Comparison of ENCODE assay signal across 1 cellular context in genomic region chr2:222594679-222595078, GRCh38.
TF ChIP-seq lines count a peak whose summit lies in the region.

No MANE protein-coding gene starts in this region.

TF ChIP-seq in HepG2, 621 proteins besides CTCF, POLR2A, EP300 and RAD21 (continued from another document):
- TF ChIP-seq ARID5B (CRISPR knock-in tag; IDR thresholded peaks at IDR 0.05) (peak; percentile 50), FOXC1 (CRISPR knock-in tag; IDR thresholded peaks at IDR 0.05; ENCODE audit: borderline replicate concordance) (no peak), ZNF549 (CRISPR knock-in tag; IDR thresholded peaks at IDR 0.05) (no peak), ISX (CRISPR knock-in tag; conservative IDR thresholded peaks at IDR 0.05) (no peak), PRMT3 (CRISPR knock-in tag; IDR thresholded peaks at IDR 0.05; ENCODE audit: borderline replicate concordance, low read depth) (no peak), ZFP82 (CRISPR knock-in tag; IDR thresholded peaks at IDR 0.05; ENCODE audit: borderline replicate concordance) (no peak), ZNF644 (CRISPR knock-in tag; IDR thresholded peaks at IDR 0.05; ENCODE audit: low read depth) (no peak), KDM6A (CRISPR knock-in tag; IDR thresholded peaks at IDR 0.05; ENCODE audit: low read depth) (no peak), ZNF512 (CRISPR knock-in tag; IDR thresholded peaks at IDR 0.05) (no peak), PHB2 (IDR thresholded peaks at IDR 0.05; ENCODE audit: partially characterized antibody) (no peak), ZNF563 (CRISPR knock-in tag; IDR thresholded peaks at IDR 0.05) (no peak), PAF1 (CRISPR knock-in tag; IDR thresholded peaks at IDR 0.05) (no peak), GABPA (IDR thresholded peaks at IDR 0.05; ENCODE audit: low read depth, low read length) (no peak), GABPA (CRISPR knock-in tag; IDR thresholded peaks at IDR 0.05; ENCODE audit: low read depth) (no peak), FOXA1 (IDR thresholded peaks at IDR 0.05) (no peak), FOXA1 (CRISPR knock-in tag; IDR thresholded peaks at IDR 0.05) (peak; percentile 32; the same call in 1 of the 2 replicates), MLXIP (CRISPR knock-in tag; IDR thresholded peaks at IDR 0.05; ENCODE audit: borderline replicate concordance) (no peak), CSRNP2 (CRISPR knock-in tag; conservative IDR thresholded peaks at IDR 0.05; ENCODE audit: low read depth) (no peak), ZNF564 (CRISPR knock-in tag; IDR thresholded peaks at IDR 0.05) (no peak), SKIL (CRISPR knock-in tag; IDR thresholded peaks at IDR 0.05; ENCODE audit: borderline replicate concordance) (no peak), ZNF775 (CRISPR knock-in tag; IDR thresholded peaks at IDR 0.05; ENCODE audit: borderline replicate concordance) (no peak), ZNF501 (CRISPR knock-in tag; IDR thresholded peaks at IDR 0.05) (no peak), FOXA3 (CRISPR knock-in tag; IDR thresholded peaks at IDR 0.05) (peak; percentile 49), FOXP1 (IDR thresholded peaks at IDR 0.05) (no peak), FOXP1 (CRISPR knock-in tag; IDR thresholded peaks at IDR 0.05) (0 out of 2 replicates have a peak, but pooled peaks have one; percentile 7), HOXA3 (CRISPR knock-in tag; IDR thresholded peaks at IDR 0.05) (no peak), GPN1 (CRISPR knock-in tag; IDR thresholded peaks at IDR 0.05; ENCODE audit: borderline replicate concordance) (no peak), ZNF547 (CRISPR knock-in tag; IDR thresholded peaks at IDR 0.05) (no peak), ZNF766 (CRISPR knock-in tag; IDR thresholded peaks at IDR 0.05; ENCODE audit: borderline replicate concordance) (no peak), ZNF569 (CRISPR knock-in tag; IDR thresholded peaks at IDR 0.05; ENCODE audit: borderline replicate concordance) (no peak), MXD1 (CRISPR knock-in tag; IDR thresholded peaks at IDR 0.05) (no peak), FOXO4 (CRISPR knock-in tag; conservative IDR thresholded peaks at IDR 0.05) (no peak), KLF9 (CRISPR knock-in tag; IDR thresholded peaks at IDR 0.05; ENCODE audit: low read depth) (no peak), DZIP1 (CRISPR knock-in tag; IDR thresholded peaks at IDR 0.05) (no peak), TFE3 (CRISPR knock-in tag; IDR thresholded peaks at IDR 0.05) (peak; percentile 70), SP5 (CRISPR knock-in tag; IDR thresholded peaks at IDR 0.05; ENCODE audit: borderline replicate concordance, low read depth) (no peak), ZNF784 (CRISPR knock-in tag; IDR thresholded peaks at IDR 0.05; ENCODE audit: borderline replicate concordance) (no peak), FOSL1 (CRISPR knock-in tag; IDR thresholded peaks at IDR 0.05; ENCODE audit: borderline replicate concordance) (peak; percentile 66; the same call in 1 of the 2 replicates)
